Comparison of ENCODE assay signal across 22 cellular contexts in the genomic region with DNA sequence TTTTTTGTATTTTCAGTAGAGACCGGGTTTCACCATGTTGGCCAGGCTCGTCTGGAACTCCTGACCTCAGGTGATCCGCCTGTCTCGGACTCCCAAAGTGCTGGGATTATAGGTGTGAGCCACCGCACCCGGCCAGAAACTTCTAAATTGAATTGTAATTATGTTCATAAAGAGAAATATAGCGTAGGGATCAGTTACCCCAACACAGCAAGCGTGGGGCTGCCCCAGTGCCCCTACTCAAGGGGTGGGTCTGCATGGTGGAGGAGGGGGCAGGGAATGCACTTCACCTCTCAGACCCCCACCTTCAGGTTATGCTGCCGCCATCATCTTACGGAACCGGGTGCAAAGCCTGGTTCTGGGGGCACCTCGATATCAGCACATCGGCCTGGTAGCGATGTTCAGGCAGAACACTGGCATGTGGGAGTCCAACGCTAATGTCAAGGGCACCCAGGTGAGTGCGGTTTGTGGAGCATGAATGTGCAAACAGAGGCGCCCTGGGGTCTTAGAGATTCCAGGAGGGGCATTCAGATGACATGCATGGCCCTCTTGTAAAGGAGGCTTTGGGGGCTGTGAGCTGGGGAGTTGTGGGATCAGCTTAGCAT. TPM values are rescaled to one million over a fixed set of nuclear protein-coding genes. Genes with fewer than 3 reads are reported as not detected.
"Had no signal": no experiment of that assay in that cellular context is flagged by ENCODE, and none has a peak within 500 bp of the region (broad histone marks: within the 10 kb centered on the region; RNA-seq: fewer than 3 reads in every experiment).

No MANE protein-coding gene starts in this region.

- DNase-seq: KBM-7, MV-4-11, NCI-H1048, NCI-H1105 treated with DMSO at 0.1 percent for 48 hours, NCI-H1417 treated with DMSO at 0.1 percent for 48 hours, NCI-H146, NCI-H1694 treated with DMSO at 0.1 percent for 48 hours, NCI-H1930, NCI-H2081, NCI-H2107, NCI-H2171, NCI-H226, NCI-H446, NCI-H510A, NCI-H524 treated with DMSO at 0.1 percent for 48 hours, NCI-H69, NCI-H774, RPMI8226, SHP77 treated with DMSO at 0.1 percent for 48 hours, SJCRH30 had no signal

- ATAC-seq: SK-N-SH treated with all-trans-retinoic acid at 6 μM for 48 hours had no signal

RNA-seq across cellular contexts. Expression of gene ITGAM, which starts 18.0 kb away (rescaled TPM):
- total RNA-seq: MCF 10A, SJCRH30 had no signal
